1 cellular context compared by ENCODE assay signal in genomic region chr5:171392585-171393159, GRCh38.
TF ChIP-seq lines count a peak whose summit lies in the region.

No MANE protein-coding gene starts in this region.

TF ChIP-seq in HEK293, 187 proteins besides CTCF, POLR2A, EP300 and RAD21:
- TF ChIP-seq ZNF585B (tag by site-specific recombination; IDR thresholded peaks at IDR 0.05) (peak; percentile 3; the same call in 1 of the 2 replicates), ZNF146 (tag by site-specific recombination; IDR thresholded peaks at IDR 0.05) (peak; percentile 42; the same call in 1 of the 2 replicates), YY2 (tag by site-specific recombination; IDR thresholded peaks at IDR 0.05) (no peak), ZFP41 (tag by site-specific recombination; IDR thresholded peaks at IDR 0.05; ENCODE audit: borderline replicate concordance) (no peak), ZNF10 (tag by site-specific recombination; IDR thresholded peaks at IDR 0.05) (no peak)
- TF ChIP-seq, protein P1, sequence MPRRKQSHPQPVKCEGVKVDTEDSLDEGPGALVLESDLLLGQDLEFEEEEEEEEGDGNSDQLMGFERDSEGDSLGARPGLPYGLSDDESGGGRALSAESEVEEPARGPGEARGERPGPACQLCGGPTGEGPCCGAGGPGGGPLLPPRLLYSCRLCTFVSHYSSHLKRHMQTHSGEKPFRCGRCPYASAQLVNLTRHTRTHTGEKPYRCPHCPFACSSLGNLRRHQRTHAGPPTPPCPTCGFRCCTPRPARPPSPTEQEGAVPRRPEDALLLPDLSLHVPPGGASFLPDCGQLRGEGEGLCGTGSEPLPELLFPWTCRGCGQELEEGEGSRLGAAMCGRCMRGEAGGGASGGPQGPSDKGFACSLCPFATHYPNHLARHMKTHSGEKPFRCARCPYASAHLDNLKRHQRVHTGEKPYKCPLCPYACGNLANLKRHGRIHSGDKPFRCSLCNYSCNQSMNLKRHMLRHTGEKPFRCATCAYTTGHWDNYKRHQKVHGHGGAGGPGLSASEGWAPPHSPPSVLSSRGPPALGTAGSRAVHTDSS (tag by site-specific recombination; IDR thresholded peaks at IDR 0.05), result peak; percentile 99
